Comparison of ENCODE assay signal across 2 cellular contexts in the genomic region with DNA sequence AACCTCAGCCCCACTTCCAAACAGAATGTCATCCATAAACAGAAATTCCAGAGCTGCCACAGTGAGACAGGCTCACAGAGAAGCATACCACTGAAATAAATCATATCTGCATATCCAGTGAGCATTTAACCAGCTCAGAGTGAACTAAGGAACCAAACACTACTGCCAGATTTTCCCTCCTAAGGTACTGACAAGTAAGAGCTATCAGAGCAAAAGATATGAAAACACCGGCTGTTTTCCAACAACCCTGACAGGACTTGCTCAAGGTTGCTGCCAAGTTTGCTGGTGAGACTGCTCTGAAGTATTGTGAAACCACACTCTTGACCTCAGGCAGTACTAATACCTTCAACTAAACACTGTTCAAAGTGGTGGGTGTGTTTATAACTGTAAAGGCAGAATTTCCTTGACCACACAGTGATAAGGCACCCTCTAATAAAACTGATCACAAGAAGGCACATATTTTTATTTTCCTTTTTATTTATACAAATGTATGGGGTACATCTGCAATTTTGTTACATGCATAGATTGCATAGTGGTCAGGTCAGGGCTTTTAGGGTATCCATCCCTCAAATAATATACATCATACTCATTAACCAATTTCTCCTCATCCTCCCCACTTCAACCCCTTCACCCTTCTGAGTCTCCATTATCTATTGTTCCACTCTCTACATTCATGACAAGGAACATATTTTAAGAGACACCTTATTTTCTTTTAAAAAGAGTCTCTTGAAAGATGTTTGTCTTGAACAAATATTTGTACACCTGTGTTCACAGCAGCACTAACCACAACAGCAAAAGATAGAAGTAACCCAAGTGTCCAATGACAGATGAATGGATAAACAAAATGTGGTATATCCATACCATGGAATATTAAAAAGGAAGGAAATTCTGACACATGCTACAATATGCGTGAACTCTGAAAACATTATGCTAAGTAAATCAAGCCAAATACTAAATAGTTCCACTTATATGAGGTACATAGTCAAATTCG.
TF ChIP-seq lines count a peak whose summit lies in the region.

No MANE protein-coding gene starts in this region.

TF ChIP-seq in K562, 482 proteins besides CTCF, POLR2A, EP300 and RAD21 (continues in another document):
- TF ChIP-seq ELF4 (CRISPR knock-in tag; IDR thresholded peaks at IDR 0.05), result no peak
- no peak for TF ChIP-seq ZNF589 (CRISPR knock-in tag; IDR thresholded peaks at IDR 0.05; ENCODE audit: low read depth)
- no peak for TF ChIP-seq ZNF23 (CRISPR knock-in tag; IDR thresholded peaks at IDR 0.05)
- peak; percentile 70; the same call in 1 of the 2 replicates for TF ChIP-seq ZNF239 (CRISPR knock-in tag; IDR thresholded peaks at IDR 0.05)
- TF ChIP-seq, protein P1, sequence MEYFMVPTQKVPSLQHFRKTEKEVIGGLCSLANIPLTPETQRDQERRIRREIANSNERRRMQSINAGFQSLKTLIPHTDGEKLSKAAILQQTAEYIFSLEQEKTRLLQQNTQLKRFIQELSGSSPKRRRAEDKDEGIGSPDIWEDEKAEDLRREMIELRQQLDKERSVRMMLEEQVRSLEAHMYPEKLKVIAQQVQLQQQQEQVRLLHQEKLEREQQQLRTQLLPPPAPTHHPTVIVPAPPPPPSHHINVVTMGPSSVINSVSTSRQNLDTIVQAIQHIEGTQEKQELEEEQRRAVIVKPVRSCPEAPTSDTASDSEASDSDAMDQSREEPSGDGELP (CRISPR knock-in tag; IDR thresholded peaks at IDR 0.05; ENCODE audit: borderline replicate concordance), result no peak
- TF ChIP-seq, protein P2, sequence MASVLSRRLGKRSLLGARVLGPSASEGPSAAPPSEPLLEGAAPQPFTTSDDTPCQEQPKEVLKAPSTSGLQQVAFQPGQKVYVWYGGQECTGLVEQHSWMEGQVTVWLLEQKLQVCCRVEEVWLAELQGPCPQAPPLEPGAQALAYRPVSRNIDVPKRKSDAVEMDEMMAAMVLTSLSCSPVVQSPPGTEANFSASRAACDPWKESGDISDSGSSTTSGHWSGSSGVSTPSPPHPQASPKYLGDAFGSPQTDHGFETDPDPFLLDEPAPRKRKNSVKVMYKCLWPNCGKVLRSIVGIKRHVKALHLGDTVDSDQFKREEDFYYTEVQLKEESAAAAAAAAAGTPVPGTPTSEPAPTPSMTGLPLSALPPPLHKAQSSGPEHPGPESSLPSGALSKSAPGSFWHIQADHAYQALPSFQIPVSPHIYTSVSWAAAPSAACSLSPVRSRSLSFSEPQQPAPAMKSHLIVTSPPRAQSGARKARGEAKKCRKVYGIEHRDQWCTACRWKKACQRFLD (CRISPR knock-in tag; IDR thresholded peaks at IDR 0.05), result 0 out of 2 replicates have a peak, but pooled peaks have one; percentile 61
- no peak for TF ChIP-seq FUS (optimal IDR thresholded peaks at IDR 0.05; ENCODE audit: low read depth, low read length)
- TF ChIP-seq CEBPB (tag; IDR thresholded peaks at IDR 0.05), result peak; percentile 98
- TF ChIP-seq TCF15 (CRISPR knock-in tag; IDR thresholded peaks at IDR 0.05), result no peak
- TF ChIP-seq, protein P3, sequence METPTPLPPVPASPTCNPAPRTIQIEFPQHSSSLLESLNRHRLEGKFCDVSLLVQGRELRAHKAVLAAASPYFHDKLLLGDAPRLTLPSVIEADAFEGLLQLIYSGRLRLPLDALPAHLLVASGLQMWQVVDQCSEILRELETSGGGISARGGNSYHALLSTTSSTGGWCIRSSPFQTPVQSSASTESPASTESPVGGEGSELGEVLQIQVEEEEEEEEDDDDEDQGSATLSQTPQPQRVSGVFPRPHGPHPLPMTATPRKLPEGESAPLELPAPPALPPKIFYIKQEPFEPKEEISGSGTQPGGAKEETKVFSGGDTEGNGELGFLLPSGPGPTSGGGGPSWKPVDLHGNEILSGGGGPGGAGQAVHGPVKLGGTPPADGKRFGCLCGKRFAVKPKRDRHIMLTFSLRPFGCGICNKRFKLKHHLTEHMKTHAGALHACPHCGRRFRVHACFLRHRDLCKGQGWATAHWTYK (CRISPR knock-in tag; IDR thresholded peaks at IDR 0.05), result no peak
- TF ChIP-seq PTRF (tag; IDR thresholded peaks at IDR 0.05), result no peak
- TF ChIP-seq ETV5 (CRISPR knock-in tag; IDR thresholded peaks at IDR 0.05; ENCODE audit: low read depth), result 0 out of 2 replicates have a peak, but pooled peaks have one; percentile 24
- no peak for TF ChIP-seq BCLAF1 (IDR thresholded peaks at IDR 0.05; ENCODE audit: borderline replicate concordance in 1 of 2, control insufficient read depth in 1 of 2, low read depth in 2 of 2, low read length in 1 of 2)
- no peak for TF ChIP-seq ZNF780A (CRISPR knock-in tag; IDR thresholded peaks at IDR 0.05)

TF ChIP-seq in HepG2, 621 proteins besides CTCF, POLR2A, EP300 and RAD21 (continues in another document):
- TF ChIP-seq ARID2 (CRISPR knock-in tag; IDR thresholded peaks at IDR 0.05; ENCODE audit: borderline replicate concordance) (no peak), ZNF292 (CRISPR knock-in tag; IDR thresholded peaks at IDR 0.05; ENCODE audit: borderline replicate concordance, low read depth) (peak; percentile 30; the same call in 1 of the 2 replicates), TGIF2 (CRISPR knock-in tag; IDR thresholded peaks at IDR 0.05) (no peak), MTF1 (CRISPR knock-in tag; IDR thresholded peaks at IDR 0.05) (no peak), KAT8 (CRISPR knock-in tag; IDR thresholded peaks at IDR 0.05) (peak; percentile 30; the same call in 1 of the 2 replicates), SOX13 (IDR thresholded peaks at IDR 0.05) (no peak), SOX13 (CRISPR knock-in tag; conservative IDR thresholded peaks at IDR 0.05 in 1 of 2, IDR thresholded peaks at IDR 0.05 in 1 of 2) (peak in 1 of 2 experiments; percentile 82; a peak in 2 of 4 replicates), BRCA1 (CRISPR knock-in tag; IDR thresholded peaks at IDR 0.05) (no peak), KLF6 (CRISPR knock-in tag; IDR thresholded peaks at IDR 0.05) (0 out of 2 replicates have a peak, but pooled peaks have one; percentile 20), ZSCAN5A (CRISPR knock-in tag; IDR thresholded peaks at IDR 0.05; ENCODE audit: borderline replicate concordance) (no peak), HMG20A (CRISPR knock-in tag; IDR thresholded peaks at IDR 0.05; ENCODE audit: borderline replicate concordance) (peak; percentile 69)
- TF ChIP-seq, protein P4, sequence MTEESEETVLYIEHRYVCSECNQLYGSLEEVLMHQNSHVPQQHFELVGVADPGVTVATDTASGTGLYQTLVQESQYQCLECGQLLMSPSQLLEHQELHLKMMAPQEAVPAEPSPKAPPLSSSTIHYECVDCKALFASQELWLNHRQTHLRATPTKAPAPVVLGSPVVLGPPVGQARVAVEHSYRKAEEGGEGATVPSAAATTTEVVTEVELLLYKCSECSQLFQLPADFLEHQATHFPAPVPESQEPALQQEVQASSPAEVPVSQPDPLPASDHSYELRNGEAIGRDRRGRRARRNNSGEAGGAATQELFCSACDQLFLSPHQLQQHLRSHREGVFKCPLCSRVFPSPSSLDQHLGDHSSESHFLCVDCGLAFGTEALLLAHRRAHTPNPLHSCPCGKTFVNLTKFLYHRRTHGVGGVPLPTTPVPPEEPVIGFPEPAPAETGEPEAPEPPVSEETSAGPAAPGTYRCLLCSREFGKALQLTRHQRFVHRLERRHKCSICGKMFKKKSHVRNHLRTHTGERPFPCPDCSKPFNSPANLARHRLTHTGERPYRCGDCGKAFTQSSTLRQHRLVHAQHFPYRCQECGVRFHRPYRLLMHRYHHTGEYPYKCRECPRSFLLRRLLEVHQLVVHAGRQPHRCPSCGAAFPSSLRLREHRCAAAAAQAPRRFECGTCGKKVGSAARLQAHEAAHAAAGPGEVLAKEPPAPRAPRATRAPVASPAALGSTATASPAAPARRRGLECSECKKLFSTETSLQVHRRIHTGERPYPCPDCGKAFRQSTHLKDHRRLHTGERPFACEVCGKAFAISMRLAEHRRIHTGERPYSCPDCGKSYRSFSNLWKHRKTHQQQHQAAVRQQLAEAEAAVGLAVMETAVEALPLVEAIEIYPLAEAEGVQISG (CRISPR knock-in tag; IDR thresholded peaks at IDR 0.05), result peak; percentile 28; the same call in 1 of the 2 replicates
- TF ChIP-seq, protein P5, sequence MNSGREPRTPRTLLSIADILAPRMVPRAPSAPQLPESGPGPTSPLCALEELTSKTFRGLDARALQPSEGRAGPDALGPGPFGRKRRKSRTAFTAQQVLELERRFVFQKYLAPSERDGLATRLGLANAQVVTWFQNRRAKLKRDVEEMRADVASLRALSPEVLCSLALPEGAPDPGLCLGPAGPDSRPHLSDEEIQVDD (CRISPR knock-in tag; IDR thresholded peaks at IDR 0.05; ENCODE audit: borderline replicate concordance), result no peak
- TF ChIP-seq, protein P6, sequence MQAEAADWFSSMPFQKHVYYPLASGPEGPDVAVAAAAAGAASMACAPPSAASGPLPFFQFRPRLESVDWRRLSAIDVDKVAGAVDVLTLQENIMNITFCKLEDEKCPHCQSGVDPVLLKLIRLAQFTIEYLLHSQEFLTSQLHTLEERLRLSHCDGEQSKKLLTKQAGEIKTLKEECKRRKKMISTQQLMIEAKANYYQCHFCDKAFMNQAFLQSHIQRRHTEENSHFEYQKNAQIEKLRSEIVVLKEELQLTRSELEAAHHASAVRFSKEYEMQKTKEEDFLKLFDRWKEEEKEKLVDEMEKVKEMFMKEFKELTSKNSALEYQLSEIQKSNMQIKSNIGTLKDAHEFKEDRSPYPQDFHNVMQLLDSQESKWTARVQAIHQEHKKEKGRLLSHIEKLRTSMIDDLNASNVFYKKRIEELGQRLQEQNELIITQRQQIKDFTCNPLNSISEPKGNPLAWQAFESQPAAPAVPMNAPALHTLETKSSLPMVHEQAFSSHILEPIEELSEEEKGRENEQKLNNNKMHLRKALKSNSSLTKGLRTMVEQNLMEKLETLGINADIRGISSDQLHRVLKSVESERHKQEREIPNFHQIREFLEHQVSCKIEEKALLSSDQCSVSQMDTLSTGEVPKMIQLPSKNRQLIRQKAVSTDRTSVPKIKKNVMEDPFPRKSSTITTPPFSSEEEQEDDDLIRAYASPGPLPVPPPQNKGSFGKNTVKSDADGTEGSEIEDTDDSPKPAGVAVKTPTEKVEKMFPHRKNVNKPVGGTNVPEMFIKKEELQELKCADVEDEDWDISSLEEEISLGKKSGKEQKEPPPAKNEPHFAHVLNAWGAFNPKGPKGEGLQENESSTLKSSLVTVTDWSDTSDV (CRISPR knock-in tag; IDR thresholded peaks at IDR 0.05), result no peak
- TF ChIP-seq, protein P7, sequence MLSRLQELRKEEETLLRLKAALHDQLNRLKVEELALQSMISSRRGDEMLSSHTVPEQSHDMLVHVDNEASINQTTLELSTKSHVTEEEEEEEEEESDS (CRISPR knock-in tag; IDR thresholded peaks at IDR 0.05; ENCODE audit: borderline replicate concordance), result no peak
- TF ChIP-seq, protein P8, sequence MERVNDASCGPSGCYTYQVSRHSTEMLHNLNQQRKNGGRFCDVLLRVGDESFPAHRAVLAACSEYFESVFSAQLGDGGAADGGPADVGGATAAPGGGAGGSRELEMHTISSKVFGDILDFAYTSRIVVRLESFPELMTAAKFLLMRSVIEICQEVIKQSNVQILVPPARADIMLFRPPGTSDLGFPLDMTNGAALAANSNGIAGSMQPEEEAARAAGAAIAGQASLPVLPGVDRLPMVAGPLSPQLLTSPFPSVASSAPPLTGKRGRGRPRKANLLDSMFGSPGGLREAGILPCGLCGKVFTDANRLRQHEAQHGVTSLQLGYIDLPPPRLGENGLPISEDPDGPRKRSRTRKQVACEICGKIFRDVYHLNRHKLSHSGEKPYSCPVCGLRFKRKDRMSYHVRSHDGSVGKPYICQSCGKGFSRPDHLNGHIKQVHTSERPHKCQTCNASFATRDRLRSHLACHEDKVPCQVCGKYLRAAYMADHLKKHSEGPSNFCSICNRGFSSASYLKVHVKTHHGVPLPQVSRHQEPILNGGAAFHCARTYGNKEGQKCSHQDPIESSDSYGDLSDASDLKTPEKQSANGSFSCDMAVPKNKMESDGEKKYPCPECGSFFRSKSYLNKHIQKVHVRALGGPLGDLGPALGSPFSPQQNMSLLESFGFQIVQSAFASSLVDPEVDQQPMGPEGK (CRISPR knock-in tag; IDR thresholded peaks at IDR 0.05), result peak; percentile 55; the same call in 1 of the 2 replicates
- TF ChIP-seq, protein P1 (IDR thresholded peaks at IDR 0.05; ENCODE audit: borderline replicate concordance, low read depth), result 0 out of 2 replicates have a peak, but pooled peaks have one; percentile 23
